ENCODE assay signal across 7 cellular contexts in genomic region chr5:96601811-96602244, GRCh38.
A peak's percentile ranks its signal among the peaks of the same experiment; 100 is the strongest.
DNase-seq lines count a peak whose midpoint lies in the region; ATAC-seq and TF ChIP-seq lines count a peak whose summit lies in the region.

No MANE protein-coding gene starts in this region.

- H3K9me3 ChIP-seq in MM.1S (replicated peaks; ENCODE audit: insufficient read depth, low read length) (no peaks in the 10 kb centered on the region), SJCRH30 (replicated peaks) (no peaks in the 10 kb centered on the region), gastrocnemius medialis (no peaks in the 10 kb centered on the region)

- H2AFZ ChIP-seq in MM.1S (ENCODE audit: low read length) = no peak overlapping the region

- ATAC-seq in activated naive CD8-positive, alpha-beta T cell treated with anti-CD3 and anti-CD28 coated beads, Interleukin-2, amount 50 U/mL, for 24 hours = no peak
- ATAC-seq in left cardiac atrium (peak; percentile 83 to 87), gastrocnemius medialis (peak; percentile 87 to 90)

- intact Hi-C loops in left cardiac atrium (cut with DNase I) = loop anchor here (2.0 to 10.0 kb wide), 3 partner anchors 255 to 737 kb away; no protein-coding TSS in a partner anchor
- intact Hi-C loops in gastrocnemius medialis (cut with DNase I; ENCODE audit: low total_unique reads) = loop anchor here (1.0 to 10.0 kb wide), 3 partner anchors 258 to 957 kb away; partner anchors contain the start of gene RFESD

- H3K9me3 Mint-ChIP-seq in activated naive CD8-positive, alpha-beta T cell treated with anti-CD3 and anti-CD28 coated beads, Interleukin-2, amount 50 U/mL, for 24 hours = peaks cover 5% of the 10 kb centered on the region

- peaks cover 21% of the 10 kb centered on the region for H3K4me1 Mint-ChIP-seq in activated naive CD8-positive, alpha-beta T cell treated with anti-CD3 and anti-CD28 coated beads, Interleukin-2, amount 50 U/mL, for 24 hours

- no peaks in the 10 kb centered on the region for H4K20me1 ChIP-seq in MM.1S (ENCODE audit: insufficient read depth, low read length)

- H3K4me2 ChIP-seq in MM.1S (ENCODE audit: low read depth, low read length) = no peak overlapping the region

- H3K36me3 ChIP-seq in GM06990 (ENCODE audit: control insufficient read depth, insufficient read depth, low read length) (no peaks in the 10 kb centered on the region), H7 (replicated peaks; ENCODE audit: control insufficient read depth, insufficient read depth, low read length) (no peaks in the 10 kb centered on the region), MM.1S (replicated peaks; ENCODE audit: insufficient read depth, low read length) (no peaks in the 10 kb centered on the region), SJCRH30 (no peaks in the 10 kb centered on the region), gastrocnemius medialis (no peaks in the 10 kb centered on the region)

- peaks cover 12% of the 10 kb centered on the region for H3K27me3 Mint-ChIP-seq in activated naive CD8-positive, alpha-beta T cell treated with anti-CD3 and anti-CD28 coated beads, Interleukin-2, amount 50 U/mL, for 24 hours

- no peak overlapping the region for H3K27ac ChIP-seq in MM.1S (ENCODE audit: low read length)
- H3K27ac ChIP-seq in SJCRH30 = no peak overlapping the region
- no peak overlapping the region for H3K27ac ChIP-seq in gastrocnemius medialis

- no peak for TF ChIP-seq POLR2A in gastrocnemius medialis (IDR thresholded peaks at IDR 0.05)

- H3K79me2 ChIP-seq in MM.1S (ENCODE audit: low read length) = no peaks in the 10 kb centered on the region

- H3K27ac Mint-ChIP-seq in activated naive CD8-positive, alpha-beta T cell treated with anti-CD3 and anti-CD28 coated beads, Interleukin-2, amount 50 U/mL, for 24 hours = no peak overlapping the region

- TF ChIP-seq CTCF in GM06990 (IDR thresholded peaks at IDR 0.05; ENCODE audit: insufficient read depth, low read length, poor library complexity, severe bottlenecking) = peak; percentile 78
- TF ChIP-seq CTCF in MM.1S (IDR thresholded peaks at IDR 0.05; ENCODE audit: low read length) = peak; percentile 77
- peak; percentile 63 to 86 (median 75) for TF ChIP-seq CTCF in gastrocnemius medialis (IDR thresholded peaks at IDR 0.05 in 4 of 5, conservative IDR thresholded peaks at IDR 0.05 in 1 of 5)

- H3K27me3 ChIP-seq in GM06990 (replicated peaks; ENCODE audit: control insufficient read depth, insufficient read depth, low read length) (no peaks in the 10 kb centered on the region), H7 (ENCODE audit: control insufficient read depth, insufficient read depth, low read length) (no peaks in the 10 kb centered on the region), MM.1S (replicated peaks; ENCODE audit: insufficient read depth, low read length) (no peaks in the 10 kb centered on the region), SJCRH30 (no peaks in the 10 kb centered on the region), gastrocnemius medialis (no peaks in the 10 kb centered on the region)

- H3K4me3 Mint-ChIP-seq in activated naive CD8-positive, alpha-beta T cell treated with anti-CD3 and anti-CD28 coated beads, Interleukin-2, amount 50 U/mL, for 24 hours = no peak overlapping the region

- no peaks in the 10 kb centered on the region for H3F3A ChIP-seq in MM.1S (ENCODE audit: insufficient read depth, low read length)

- no peaks in the 10 kb centered on the region for H3K9me2 ChIP-seq in MM.1S (replicated peaks; ENCODE audit: insufficient read depth, low read length)

- in situ Hi-C loops in gastrocnemius medialis (cut with MboI; ENCODE audit: low sequenced_read_pairs in 4 of 4) = loop anchor here (5.0 to 25.0 kb wide), 5 partner anchors 255 to 740 kb away; partner anchors contain the start of gene ELL2 (in 1 of the 4)

- no peaks in the 10 kb centered on the region for H3K36me3 Mint-ChIP-seq in activated naive CD8-positive, alpha-beta T cell treated with anti-CD3 and anti-CD28 coated beads, Interleukin-2, amount 50 U/mL, for 24 hours (ENCODE audit: low read depth)

- H3K9ac ChIP-seq in MM.1S (ENCODE audit: low read length) = no peak overlapping the region

- H3K4me3 ChIP-seq in GM06990 (replicated peaks; ENCODE audit: low read depth, low read length) = no peak overlapping the region
- no peak overlapping the region for H3K4me3 ChIP-seq in H7 (ENCODE audit: insufficient read depth, low read depth, low read length)
- H3K4me3 ChIP-seq in MM.1S (ENCODE audit: low read length) = no peak overlapping the region
- no peak overlapping the region for H3K4me3 ChIP-seq in SJCRH30
- no peak overlapping the region for H3K4me3 ChIP-seq in gastrocnemius medialis

- H3K4me1 ChIP-seq in MM.1S (ENCODE audit: low read length) (no peaks in the 10 kb centered on the region), SJCRH30 (no peaks in the 10 kb centered on the region), gastrocnemius medialis (no peaks in the 10 kb centered on the region)

- DNase-seq in GM06990 (ENCODE audit: extremely low read depth, insufficient read length) = peak; percentile 6
- DNase-seq in H7 = peak; percentile 64
- DNase-seq in MM.1S = peak; percentile 81
- peak; percentile 41 to 79 for DNase-seq in SJCRH30
- DNase-seq in activated naive CD8-positive, alpha-beta T cell treated with anti-CD3 and anti-CD28 coated beads, Interleukin-2, amount 50 U/mL, for 24 hours = peak; percentile 56
- no peak for DNase-seq in left cardiac atrium
- DNase-seq in gastrocnemius medialis = peak in 1 of 2 donors; percentile 22
